Comparison of ENCODE assay signal across 10 cellular contexts in genomic region chr2:216315817-216316603, GRCh38. TPM values are rescaled to one million over a fixed set of nuclear protein-coding genes. Genes with fewer than 3 reads are reported as not detected.
DNase-seq lines count a peak whose midpoint lies in the region; TF ChIP-seq lines count a peak whose summit lies in the region.
"Had no signal": no experiment of that assay in that cellular context is flagged by ENCODE, and none has a peak within 500 bp of the region (broad histone marks: within the 10 kb centered on the region; RNA-seq: fewer than 3 reads in every experiment).

No MANE protein-coding gene starts in this region.

- H4K20me1 ChIP-seq in BLaER1 treated with 17β-estradiol and CSF1 and Interleukin-3, amounts not matched to agents 10 nM and 100 nM, result no peaks in the 10 kb centered on the region

- TF ChIP-seq CTCF in transverse colon (IDR thresholded peaks at IDR 0.05) (no peak), uterus (IDR thresholded peaks at IDR 0.05) (no peak)

- DNase-seq in LHCN-M2 (ENCODE audit: low read depth) (peak; percentile 69), astrocyte of the hippocampus (ENCODE audit: low read depth, low spot score) (peak; percentile 83), kidney tubule cell (ENCODE audit: low spot score) (peak; percentile 97), transverse colon (no peak), HAP-1 (ENCODE audit: low spot score in 2 of 2) (no peak), uterus (no peak), NCI-H526 (lab: John Stamatoyannopoulos, UW) (no peak)
- DNase-seq: activated naive CD4-positive, alpha-beta T cell treated with Interleukin-2 at 50 U/mL for 16 hours had no signal

- H3K9me3 ChIP-seq in BLaER1 treated with 17β-estradiol and CSF1 and Interleukin-3, amounts not matched to agents 10 nM and 100 nM (replicated peaks in 1 of 11), result no peaks in the 10 kb centered on the region
- H3K9me3 ChIP-seq in transverse colon (no peaks in the 10 kb centered on the region), HAP-1 (no peaks in the 10 kb centered on the region), uterus (no peaks in the 10 kb centered on the region)

- WGBS in transverse colon (ENCODE audit: low coverage in 1 of 2), 2 donors, result 58 to 96% methylated on average over 3 to 18 of the region's 18 CpGs

- no peak overlapping the region for H3K9ac ChIP-seq in BLaER1 treated with 17β-estradiol and CSF1 and Interleukin-3, amounts not matched to agents 10 nM and 100 nM

- H3K27me3 ChIP-seq in BLaER1 treated with 17β-estradiol and CSF1 and Interleukin-3, amounts not matched to agents 10 nM and 100 nM, result no peaks in the 10 kb centered on the region
- H3K27me3 ChIP-seq in transverse colon (peaks cover 18% of the 10 kb centered on the region), HAP-1 (ENCODE audit: low read depth) (peaks cover 33% of the 10 kb centered on the region), uterus (no peaks in the 10 kb centered on the region)

- no peak overlapping the region for H3K4me3 ChIP-seq in BLaER1 treated with 17β-estradiol and CSF1 and Interleukin-3, amounts not matched to agents 10 nM and 100 nM
- H3K4me3 ChIP-seq in transverse colon (no peak overlapping the region), HAP-1 (no peak overlapping the region), uterus (no peak overlapping the region)
- H3K4me3 ChIP-seq: SK-N-MC had no signal

- peak overlapping the region in 7 of 11 experiments; percentile 12 to 38 (median 33); a peak in 10 of 22 replicates for H3K4me2 ChIP-seq in BLaER1 treated with 17β-estradiol and CSF1 and Interleukin-3, amounts not matched to agents 10 nM and 100 nM

- H3K36me3 ChIP-seq in BLaER1 treated with 17β-estradiol and CSF1 and Interleukin-3, amounts not matched to agents 10 nM and 100 nM, result no peaks in the 10 kb centered on the region
- no peaks in the 10 kb centered on the region for H3K36me3 ChIP-seq in transverse colon
- H3K36me3 ChIP-seq in HAP-1 (replicated peaks), result no peaks in the 10 kb centered on the region
- no peaks in the 10 kb centered on the region for H3K36me3 ChIP-seq in uterus

- H3K27ac ChIP-seq in BLaER1 treated with 17β-estradiol and CSF1 and Interleukin-3, amounts not matched to agents 10 nM and 100 nM, result no peak overlapping the region
- H3K27ac ChIP-seq in transverse colon (no peak overlapping the region), uterus (no peak overlapping the region)
- H3K27ac ChIP-seq: SK-N-MC had no signal

- peaks cover 0 to 11% (median 6%) of the 10 kb centered on the region in 10 experiments; a peak in 8 of 20 replicates for H3K4me1 ChIP-seq in BLaER1 treated with 17β-estradiol and CSF1 and Interleukin-3, amounts not matched to agents 10 nM and 100 nM
- H3K4me1 ChIP-seq in transverse colon, result no peaks in the 10 kb centered on the region
- no peaks in the 10 kb centered on the region for H3K4me1 ChIP-seq in HAP-1
- H3K4me1 ChIP-seq in uterus, result no peaks in the 10 kb centered on the region

- no peak for TF ChIP-seq POLR2A in transverse colon (IDR thresholded peaks at IDR 0.05)
- TF ChIP-seq POLR2A in uterus (IDR thresholded peaks at IDR 0.05), result no peak

- in situ Hi-C loops in transverse colon (cut with MboI; ENCODE audit: low pct_ligation_motif_present in 1 of 4, low pct_unique_long_range_greater_than_20kb in 1 of 4, low sequenced_read_pairs in 3 of 4), result no loop called here
- in situ Hi-C loops in HAP-1 (cut with MboI; ENCODE audit: low sequenced_read_pairs), result no loop called here

- TF ChIP-seq EP300 in transverse colon (IDR thresholded peaks at IDR 0.05; ENCODE audit: low read depth), result no peak

- intact Hi-C loops in transverse colon (cut with DNase I; ENCODE audit: low total_unique reads) (no loop called here), uterus (cut with DNase I; ENCODE audit: low total_unique reads) (no loop called here)

RNA-seq across cellular contexts. Expression of gene MARCHF4, which starts 56.3 kb away (rescaled TPM):
- total RNA-seq in LHCN-M2 (2014; rRNA removed) (1.9 and 2.7 TPM in 2 replicates), transverse colon (1 to 10 TPM in 1 of 4 donors, under 1 TPM in 1, not detected in 2; 0.14 to 1.4 TPM), uterus (under 1 TPM in 1 of 4 donors, not detected in 3; 0.07 TPM)
- 17.2 TPM for polyA plus RNA-seq in LHCN-M2 (2012)

Comparison
In these comparisons a context has a peak if more than half of its experiments do, and no peak if none do; other contexts are left out.
1. DNase-seq: peak in LHCN-M2 (single experiment), astrocyte of the hippocampus (single experiment) and kidney tubule cell (single experiment); none in transverse colon (single experiment), HAP-1 (0 of 2), uterus (0 of 2) and NCI-H526 (0 of 2).